Comparison of ENCODE assay signal across 1 cellular context in the genomic region with DNA sequence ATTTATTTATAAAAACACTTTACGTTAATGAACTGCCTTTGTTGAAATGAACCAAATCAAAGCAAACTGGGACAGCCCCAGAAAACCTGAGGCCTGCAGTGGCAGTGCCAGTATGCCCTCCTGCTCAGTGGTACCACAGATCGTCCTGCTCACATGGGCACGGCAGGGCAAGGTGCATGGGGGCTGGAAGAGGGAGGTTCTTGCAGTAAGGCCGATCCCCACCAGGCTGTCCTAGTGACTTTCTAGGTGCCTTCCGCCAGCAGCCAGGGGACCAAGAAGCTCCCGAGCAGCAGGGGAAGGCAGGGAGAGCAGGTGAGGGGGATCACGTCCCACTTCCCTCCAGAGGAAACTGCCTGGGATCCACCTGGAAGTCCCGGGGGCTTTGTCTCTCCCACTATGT.
TF ChIP-seq lines count a peak whose summit lies in the region.

No MANE protein-coding gene starts in this region.

TF ChIP-seq in H1, 55 proteins besides CTCF, POLR2A, EP300 and RAD21 (continued from another document):
- TF ChIP-seq HDAC2 (IDR thresholded peaks at IDR 0.05; ENCODE audit: borderline replicate concordance in 1 of 2, low read depth in 2 of 2, low read length in 2 of 2), result no peak
- TF ChIP-seq, protein P1, sequence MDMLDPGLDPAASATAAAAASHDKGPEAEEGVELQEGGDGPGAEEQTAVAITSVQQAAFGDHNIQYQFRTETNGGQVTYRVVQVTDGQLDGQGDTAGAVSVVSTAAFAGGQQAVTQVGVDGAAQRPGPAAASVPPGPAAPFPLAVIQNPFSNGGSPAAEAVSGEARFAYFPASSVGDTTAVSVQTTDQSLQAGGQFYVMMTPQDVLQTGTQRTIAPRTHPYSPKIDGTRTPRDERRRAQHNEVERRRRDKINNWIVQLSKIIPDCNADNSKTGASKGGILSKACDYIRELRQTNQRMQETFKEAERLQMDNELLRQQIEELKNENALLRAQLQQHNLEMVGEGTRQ (IDR thresholded peaks at IDR 0.05; ENCODE audit: low read length), result no peak
- TF ChIP-seq FOSL1 (IDR thresholded peaks at IDR 0.05; ENCODE audit: insufficient read depth, low read depth, low read length), result no peak
- no peak for TF ChIP-seq PHF8 (conservative IDR thresholded peaks at IDR 0.05; ENCODE audit: low read depth, low read length)
- TF ChIP-seq KDM5A (IDR thresholded peaks at IDR 0.05; ENCODE audit: low read length), result no peak
- TF ChIP-seq GABPA (IDR thresholded peaks at IDR 0.05; ENCODE audit: borderline replicate concordance, insufficient read depth, low read length), result no peak
- no peak for TF ChIP-seq SAP30 (IDR thresholded peaks at IDR 0.05; ENCODE audit: insufficient read depth, insufficient replicate concordance, low read length)
TF ChIP-seq in H1: peak in this region for 0.
